1 cellular context compared by ENCODE assay signal in genomic region chr22:24550028-24550901, GRCh38.
TF ChIP-seq lines count a peak whose summit lies in the region.

No MANE protein-coding gene starts in this region.

TF ChIP-seq in HepG2, 621 proteins besides CTCF, POLR2A, EP300 and RAD21 (continued from another document and continues in another):
- TF ChIP-seq ATF1 (CRISPR knock-in tag; IDR thresholded peaks at IDR 0.05) (no peak), KDM4B (CRISPR knock-in tag; IDR thresholded peaks at IDR 0.05) (0 out of 2 replicates have a peak, but pooled peaks have one; percentile 32), ZMAT3 (CRISPR knock-in tag; conservative IDR thresholded peaks at IDR 0.05) (peak; percentile 72; the same call in 1 of the 2 replicates), SP2 (CRISPR knock-in tag; IDR thresholded peaks at IDR 0.05) (no peak), ZNF652 (CRISPR knock-in tag; IDR thresholded peaks at IDR 0.05; ENCODE audit: borderline replicate concordance, low read depth) (no peak), ZNF674 (CRISPR knock-in tag; IDR thresholded peaks at IDR 0.05; ENCODE audit: low read depth) (no peak), MYC (CRISPR knock-in tag; IDR thresholded peaks at IDR 0.05; ENCODE audit: borderline replicate concordance) (peak; percentile 91; the same call in 1 of the 2 replicates), HOXA5 (CRISPR knock-in tag; IDR thresholded peaks at IDR 0.05) (no peak; the same call in 1 of the 2 replicates), WIZ (CRISPR knock-in tag; IDR thresholded peaks at IDR 0.05) (no peak), ARID3A (IDR thresholded peaks at IDR 0.05; ENCODE audit: low read depth, low read length) (peak; percentile 67; the same call in 1 of the 2 replicates), ZNF737 (CRISPR knock-in tag; IDR thresholded peaks at IDR 0.05; ENCODE audit: borderline replicate concordance) (no peak), MED13 (CRISPR knock-in tag; IDR thresholded peaks at IDR 0.05) (peak; percentile 50; the same call in 1 of the 2 replicates), SMAD9 (CRISPR knock-in tag; IDR thresholded peaks at IDR 0.05) (no peak), AGO2 (optimal IDR thresholded peaks at IDR 0.05; ENCODE audit: low read depth, low read length) (no peak), KDM6A (CRISPR knock-in tag; IDR thresholded peaks at IDR 0.05; ENCODE audit: low read depth) (peak; percentile 86), MZF1 (CRISPR knock-in tag; IDR thresholded peaks at IDR 0.05; ENCODE audit: borderline replicate concordance) (no peak), STAG1 (CRISPR knock-in tag; IDR thresholded peaks at IDR 0.05) (no peak), HIVEP1 (CRISPR knock-in tag; IDR thresholded peaks at IDR 0.05) (peak; percentile 30; the same call in 1 of the 2 replicates), ZXDC (CRISPR knock-in tag; IDR thresholded peaks at IDR 0.05) (no peak), ZBTB37 (CRISPR knock-in tag; IDR thresholded peaks at IDR 0.05) (0 out of 2 replicates have a peak, but pooled peaks have one; percentile 76), RELA (CRISPR knock-in tag; IDR thresholded peaks at IDR 0.05) (no peak; the same call in 1 of the 2 replicates), ZNF850 (CRISPR knock-in tag; conservative IDR thresholded peaks at IDR 0.05) (no peak), ZSCAN9 (CRISPR knock-in tag; IDR thresholded peaks at IDR 0.05; ENCODE audit: borderline replicate concordance) (peak; percentile 82), ETV6 (CRISPR knock-in tag; conservative IDR thresholded peaks at IDR 0.05) (no peak), ZNF615 (CRISPR knock-in tag; IDR thresholded peaks at IDR 0.05; ENCODE audit: borderline replicate concordance) (no peak; the same call in 1 of the 2 replicates), ZNF570 (CRISPR knock-in tag; IDR thresholded peaks at IDR 0.05; ENCODE audit: borderline replicate concordance) (no peak), GATAD2A (CRISPR knock-in tag; IDR thresholded peaks at IDR 0.05) (peak; percentile 96), HMG20A (CRISPR knock-in tag; IDR thresholded peaks at IDR 0.05; ENCODE audit: borderline replicate concordance) (peak; percentile 64; the same call in 1 of the 2 replicates), HOXA7 (CRISPR knock-in tag; IDR thresholded peaks at IDR 0.05) (no peak), TRIM22 (IDR thresholded peaks at IDR 0.05) (no peak), ZNF367 (CRISPR knock-in tag; IDR thresholded peaks at IDR 0.05; ENCODE audit: borderline replicate concordance) (no peak), ZNF691 (CRISPR knock-in tag; IDR thresholded peaks at IDR 0.05; ENCODE audit: borderline replicate concordance, low read depth) (peak; percentile 41; the same call in 1 of the 2 replicates), PAX8 (CRISPR knock-in tag; IDR thresholded peaks at IDR 0.05; ENCODE audit: borderline replicate concordance) (0 out of 2 replicates have a peak, but pooled peaks have one; percentile 33), PHB2 (IDR thresholded peaks at IDR 0.05; ENCODE audit: partially characterized antibody) (no peak), ZNF430 (CRISPR knock-in tag; IDR thresholded peaks at IDR 0.05) (peak; percentile 97), GRHL1 (CRISPR knock-in tag; conservative IDR thresholded peaks at IDR 0.05) (no peak), ZNF343 (CRISPR knock-in tag; IDR thresholded peaks at IDR 0.05) (no peak), SMAD3 (CRISPR knock-in tag; IDR thresholded peaks at IDR 0.05) (peak; percentile 89), SATB2 (CRISPR knock-in tag; IDR thresholded peaks at IDR 0.05) (no peak)
- TF ChIP-seq, protein P1, sequence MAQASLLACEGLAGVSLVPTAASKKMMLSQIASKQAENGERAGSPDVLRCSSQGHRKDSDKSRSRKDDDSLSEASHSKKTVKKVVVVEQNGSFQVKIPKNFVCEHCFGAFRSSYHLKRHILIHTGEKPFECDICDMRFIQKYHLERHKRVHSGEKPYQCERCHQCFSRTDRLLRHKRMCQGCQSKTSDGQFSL (CRISPR knock-in tag; IDR thresholded peaks at IDR 0.05): peak; percentile 97
- TF ChIP-seq, protein P2, sequence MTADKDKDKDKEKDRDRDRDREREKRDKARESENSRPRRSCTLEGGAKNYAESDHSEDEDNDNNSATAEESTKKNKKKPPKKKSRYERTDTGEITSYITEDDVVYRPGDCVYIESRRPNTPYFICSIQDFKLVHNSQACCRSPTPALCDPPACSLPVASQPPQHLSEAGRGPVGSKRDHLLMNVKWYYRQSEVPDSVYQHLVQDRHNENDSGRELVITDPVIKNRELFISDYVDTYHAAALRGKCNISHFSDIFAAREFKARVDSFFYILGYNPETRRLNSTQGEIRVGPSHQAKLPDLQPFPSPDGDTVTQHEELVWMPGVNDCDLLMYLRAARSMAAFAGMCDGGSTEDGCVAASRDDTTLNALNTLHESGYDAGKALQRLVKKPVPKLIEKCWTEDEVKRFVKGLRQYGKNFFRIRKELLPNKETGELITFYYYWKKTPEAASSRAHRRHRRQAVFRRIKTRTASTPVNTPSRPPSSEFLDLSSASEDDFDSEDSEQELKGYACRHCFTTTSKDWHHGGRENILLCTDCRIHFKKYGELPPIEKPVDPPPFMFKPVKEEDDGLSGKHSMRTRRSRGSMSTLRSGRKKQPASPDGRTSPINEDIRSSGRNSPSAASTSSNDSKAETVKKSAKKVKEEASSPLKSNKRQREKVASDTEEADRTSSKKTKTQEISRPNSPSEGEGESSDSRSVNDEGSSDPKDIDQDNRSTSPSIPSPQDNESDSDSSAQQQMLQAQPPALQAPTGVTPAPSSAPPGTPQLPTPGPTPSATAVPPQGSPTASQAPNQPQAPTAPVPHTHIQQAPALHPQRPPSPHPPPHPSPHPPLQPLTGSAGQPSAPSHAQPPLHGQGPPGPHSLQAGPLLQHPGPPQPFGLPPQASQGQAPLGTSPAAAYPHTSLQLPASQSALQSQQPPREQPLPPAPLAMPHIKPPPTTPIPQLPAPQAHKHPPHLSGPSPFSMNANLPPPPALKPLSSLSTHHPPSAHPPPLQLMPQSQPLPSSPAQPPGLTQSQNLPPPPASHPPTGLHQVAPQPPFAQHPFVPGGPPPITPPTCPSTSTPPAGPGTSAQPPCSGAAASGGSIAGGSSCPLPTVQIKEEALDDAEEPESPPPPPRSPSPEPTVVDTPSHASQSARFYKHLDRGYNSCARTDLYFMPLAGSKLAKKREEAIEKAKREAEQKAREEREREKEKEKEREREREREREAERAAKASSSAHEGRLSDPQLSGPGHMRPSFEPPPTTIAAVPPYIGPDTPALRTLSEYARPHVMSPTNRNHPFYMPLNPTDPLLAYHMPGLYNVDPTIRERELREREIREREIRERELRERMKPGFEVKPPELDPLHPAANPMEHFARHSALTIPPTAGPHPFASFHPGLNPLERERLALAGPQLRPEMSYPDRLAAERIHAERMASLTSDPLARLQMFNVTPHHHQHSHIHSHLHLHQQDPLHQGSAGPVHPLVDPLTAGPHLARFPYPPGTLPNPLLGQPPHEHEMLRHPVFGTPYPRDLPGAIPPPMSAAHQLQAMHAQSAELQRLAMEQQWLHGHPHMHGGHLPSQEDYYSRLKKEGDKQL (CRISPR knock-in tag; IDR thresholded peaks at IDR 0.05; ENCODE audit: low read depth): peak; percentile 53; the same call in 1 of the 2 replicates
- TF ChIP-seq, protein P3, sequence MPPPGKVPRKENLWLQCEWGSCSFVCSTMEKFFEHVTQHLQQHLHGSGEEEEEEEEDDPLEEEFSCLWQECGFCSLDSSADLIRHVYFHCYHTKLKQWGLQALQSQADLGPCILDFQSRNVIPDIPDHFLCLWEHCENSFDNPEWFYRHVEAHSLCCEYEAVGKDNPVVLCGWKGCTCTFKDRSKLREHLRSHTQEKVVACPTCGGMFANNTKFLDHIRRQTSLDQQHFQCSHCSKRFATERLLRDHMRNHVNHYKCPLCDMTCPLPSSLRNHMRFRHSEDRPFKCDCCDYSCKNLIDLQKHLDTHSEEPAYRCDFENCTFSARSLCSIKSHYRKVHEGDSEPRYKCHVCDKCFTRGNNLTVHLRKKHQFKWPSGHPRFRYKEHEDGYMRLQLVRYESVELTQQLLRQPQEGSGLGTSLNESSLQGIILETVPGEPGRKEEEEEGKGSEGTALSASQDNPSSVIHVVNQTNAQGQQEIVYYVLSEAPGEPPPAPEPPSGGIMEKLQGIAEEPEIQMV (CRISPR knock-in tag; IDR thresholded peaks at IDR 0.05; ENCODE audit: low read depth): 0 out of 2 replicates have a peak, but pooled peaks have one; percentile 21
- TF ChIP-seq, protein P4, sequence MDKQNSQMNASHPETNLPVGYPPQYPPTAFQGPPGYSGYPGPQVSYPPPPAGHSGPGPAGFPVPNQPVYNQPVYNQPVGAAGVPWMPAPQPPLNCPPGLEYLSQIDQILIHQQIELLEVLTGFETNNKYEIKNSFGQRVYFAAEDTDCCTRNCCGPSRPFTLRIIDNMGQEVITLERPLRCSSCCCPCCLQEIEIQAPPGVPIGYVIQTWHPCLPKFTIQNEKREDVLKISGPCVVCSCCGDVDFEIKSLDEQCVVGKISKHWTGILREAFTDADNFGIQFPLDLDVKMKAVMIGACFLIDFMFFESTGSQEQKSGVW (CRISPR knock-in tag; IDR thresholded peaks at IDR 0.05; ENCODE audit: borderline replicate concordance): no peak
- TF ChIP-seq, protein P5, sequence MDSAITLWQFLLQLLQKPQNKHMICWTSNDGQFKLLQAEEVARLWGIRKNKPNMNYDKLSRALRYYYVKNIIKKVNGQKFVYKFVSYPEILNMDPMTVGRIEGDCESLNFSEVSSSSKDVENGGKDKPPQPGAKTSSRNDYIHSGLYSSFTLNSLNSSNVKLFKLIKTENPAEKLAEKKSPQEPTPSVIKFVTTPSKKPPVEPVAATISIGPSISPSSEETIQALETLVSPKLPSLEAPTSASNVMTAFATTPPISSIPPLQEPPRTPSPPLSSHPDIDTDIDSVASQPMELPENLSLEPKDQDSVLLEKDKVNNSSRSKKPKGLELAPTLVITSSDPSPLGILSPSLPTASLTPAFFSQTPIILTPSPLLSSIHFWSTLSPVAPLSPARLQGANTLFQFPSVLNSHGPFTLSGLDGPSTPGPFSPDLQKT (CRISPR knock-in tag; IDR thresholded peaks at IDR 0.05; ENCODE audit: borderline replicate concordance): no peak
